ENCODE assay signal across 18 cellular contexts in genomic region chr4:120443111-120443510, GRCh38.
DNase-seq lines count a peak whose midpoint lies in the region; ATAC-seq and TF ChIP-seq lines count a peak whose summit lies in the region.
"Had no signal": no experiment of that assay in that cellular context is flagged by ENCODE, and none has a peak within 500 bp of the region (broad histone marks: within the 10 kb centered on the region; RNA-seq: fewer than 3 reads in every experiment).

No MANE protein-coding gene starts in this region.

- H3K4me2 ChIP-seq in skeletal muscle satellite cell (ENCODE audit: low read length): peak overlapping the region; percentile 41
- H3K4me2 ChIP-seq: BLaER1 had no signal

- ATAC-seq in GM21515 (IDR thresholded peaks at IDR 0.05; ENCODE audit: unreplicated experiment): no peak

- no peaks in the 10 kb centered on the region for H3K27me3 ChIP-seq in skeletal muscle satellite cell (ENCODE audit: control insufficient read depth, insufficient read depth, low read length)
- H3K27me3 ChIP-seq in tibial nerve: no peaks in the 10 kb centered on the region
- H3K27me3 ChIP-seq: BLaER1, SJSA1 had no signal

- H3K4me1 ChIP-seq in skeletal muscle satellite cell (ENCODE audit: control insufficient read depth, insufficient read depth, low read length): peaks cover 13% of the 10 kb centered on the region
- peaks cover 0 to 6% (median 0%) of the 10 kb centered on the region in 4 donors for H3K4me1 ChIP-seq in tibial nerve
- H3K4me1 ChIP-seq: BLaER1, SJSA1 had no signal

- DNase-seq in GM04503 (ENCODE audit: low read depth) (peak; percentile 8), amniotic stem cell (lab: John Stamatoyannopoulos, UW) (peak; percentile 46), fibroblast of pulmonary artery (ENCODE audit: low read depth) (peak; percentile 19), anterior cingulate cortex (lab: John Stamatoyannopoulos, UW) (no peak), tibial nerve (ENCODE audit: low spot score in 2 of 2) (no peak), foreskin melanocyte (no peak)
- DNase-seq: CD8-positive, alpha-beta memory T cell; DND-41; GF-D8; HCEC 1CT; MV-4-11; NCI-H1417 treated with DMSO at 0.1 percent for 48 hours; NCI-H2029; NCI-H510A treated with DMSO at 0.1 percent for 48 hours had no signal

- TF ChIP-seq CTCF in fibroblast of pulmonary artery (IDR thresholded peaks at IDR 0.05; ENCODE audit: low read length, missing control alignments) (no peak), tibial nerve (IDR thresholded peaks at IDR 0.05) (no peak)

- no peak overlapping the region for H3K27ac ChIP-seq in tibial nerve
- H3K27ac ChIP-seq: BLaER1, SJSA1 had no signal

- H3K9me3 ChIP-seq in skeletal muscle satellite cell (replicated peaks; ENCODE audit: low read length): no peaks in the 10 kb centered on the region
- H3K9me3 ChIP-seq in tibial nerve: no peaks in the 10 kb centered on the region
- H3K9me3 ChIP-seq: BLaER1, SJSA1 had no signal

- 56 to 73% methylated on average over 1 of the region's 1 CpG for WGBS in tibial nerve, 2 donors

- no peak overlapping the region for H3K4me3 ChIP-seq in fibroblast of pulmonary artery (replicated peaks; ENCODE audit: low read depth, low read length)
- no peak overlapping the region for H3K4me3 ChIP-seq in skeletal muscle satellite cell (ENCODE audit: low read length)
- H3K4me3 ChIP-seq in tibial nerve: no peak overlapping the region
- H3K4me3 ChIP-seq: BLaER1, SJSA1 had no signal

- TF ChIP-seq POLR2A in tibial nerve (IDR thresholded peaks at IDR 0.05): no peak

- H3K36me3 ChIP-seq in skeletal muscle satellite cell (ENCODE audit: insufficient read depth, low read length) (no peaks in the 10 kb centered on the region), tibial nerve (no peaks in the 10 kb centered on the region)
- H3K36me3 ChIP-seq: BLaER1, SJSA1 had no signal

- no peak overlapping the region for H3K9ac ChIP-seq in skeletal muscle satellite cell (ENCODE audit: low read depth, low read length)
- H3K9ac ChIP-seq: BLaER1 had no signal

- no peak for TF ChIP-seq EP300 in tibial nerve (IDR thresholded peaks at IDR 0.05)

Comparison
In these comparisons a context has a peak if more than half of its experiments do, and no peak if none do; other contexts are left out.
1. DNase-seq: peak in GM04503 (single experiment), amniotic stem cell (single experiment) and fibroblast of pulmonary artery (single experiment); none in anterior cingulate cortex (0 of 58), tibial nerve (0 of 2) and foreskin melanocyte (single experiment).